ENCODE assay signal across 17 cellular contexts in the genomic region with DNA sequence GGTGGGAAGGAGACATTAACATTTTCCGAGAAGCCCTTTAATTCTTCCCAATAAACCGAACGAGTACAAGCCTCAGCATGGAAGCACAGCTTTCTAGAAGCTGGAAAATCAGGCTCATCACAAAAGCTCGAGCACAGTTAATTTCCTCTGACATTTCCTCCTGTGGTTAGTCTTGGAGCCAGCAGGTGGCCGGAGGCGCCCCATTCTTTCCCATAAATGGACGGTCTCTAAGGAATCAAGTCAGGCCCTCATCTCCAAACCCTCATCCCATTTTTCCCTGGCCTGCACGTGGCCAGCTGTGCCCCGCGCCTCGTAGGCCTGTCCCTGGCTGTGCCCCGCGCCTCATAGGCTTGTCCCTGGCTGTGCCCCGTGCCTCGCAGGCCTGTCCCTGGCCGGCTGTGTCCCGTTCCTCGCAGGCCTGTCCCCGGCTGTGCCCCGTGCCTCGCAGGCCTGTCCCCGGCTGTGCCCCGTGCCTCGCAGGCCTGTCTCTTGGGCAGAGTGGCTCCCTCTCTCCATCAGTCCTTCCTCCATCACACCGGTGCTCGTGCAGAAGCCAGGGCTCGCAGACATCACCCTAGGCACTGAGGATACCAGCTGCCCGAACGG. TPM values are rescaled to one million over a fixed set of nuclear protein-coding genes. Genes with fewer than 3 reads are reported as not detected.
DNase-seq lines count a peak whose midpoint lies in the region; ATAC-seq and TF ChIP-seq lines count a peak whose summit lies in the region.
"Had no signal": no experiment of that assay in that cellular context is flagged by ENCODE, and none has a peak within 500 bp of the region (broad histone marks: within the 10 kb centered on the region; RNA-seq: fewer than 3 reads in every experiment).

No MANE protein-coding gene starts in this region.

- CTCF ChIA-PET in Caco-2 (lab: Charles Lee) (interaction anchor here (0.9 to 2.9 kb wide), 6 partner anchors 9 to 105 kb away, joined by 4 to 25 read pairs (median 5); no protein-coding TSS in a partner anchor), PC-3 (lab: Charles Lee) (interaction anchor here (0.7 to 1.0 kb wide), 2 partner anchors 16 to 103 kb away, joined by 3 to 4 read pairs; no protein-coding TSS in a partner anchor)

- no peaks in the 10 kb centered on the region for H3K9me2 ChIP-seq in PC-3 (replicated peaks; ENCODE audit: low read length)

- H3K4me3 Mint-ChIP-seq in Caco-2 (ENCODE audit: unreplicated experiment) (no peak overlapping the region), osteocyte (ENCODE audit: unreplicated experiment) (no peak overlapping the region)
- H3K4me3 Mint-ChIP-seq: activated CD4-positive, alpha-beta T cell treated with anti-CD3 and anti-CD28 coated beads, Interleukin-2, amount 10 ng/mL, durations not matched to agents 24 days and 14 days; stimulated activated naive CD8-positive, alpha-beta T cell treated with anti-CD3 and anti-CD28 coated beads, Interleukin-15, Interleukin-2, amounts not matched to agents 100 ng/mL and 50 ng/mL, for 24 hours; T-cell had no signal

- H4K20me1 ChIP-seq in PC-3 (ENCODE audit: low read length), result no peaks in the 10 kb centered on the region

- no peak overlapping the region for H3K27ac Mint-ChIP-seq in Caco-2 (ENCODE audit: unreplicated experiment)
- H3K27ac Mint-ChIP-seq in osteocyte (ENCODE audit: unreplicated experiment), result no peak overlapping the region
- H3K27ac Mint-ChIP-seq: activated CD4-positive, alpha-beta T cell treated with anti-CD3 and anti-CD28 coated beads, Interleukin-2, amount 10 ng/mL, durations not matched to agents 24 days and 14 days; IgD-negative memory B cell; stimulated activated naive CD8-positive, alpha-beta T cell treated with anti-CD3 and anti-CD28 coated beads, Interleukin-15, Interleukin-2, amounts not matched to agents 100 ng/mL and 50 ng/mL, for 24 hours; T-cell had no signal

- H3K9me3 ChIP-seq in Caco-2, result no peaks in the 10 kb centered on the region
- H3K9me3 ChIP-seq in PC-3 (ENCODE audit: low read length), result no peaks in the 10 kb centered on the region
- H3K9me3 ChIP-seq in ascending aorta, result no peaks in the 10 kb centered on the region
- H3K9me3 ChIP-seq: breast epithelium, esophagus squamous epithelium, mucosa of descending colon had no signal

- BruUV-seq in Caco-2 (replicated peaks; lab: Mats Ljungman, UMichigan) (no TSS peak), PC-3 (replicated peaks; lab: Mats Ljungman, UMichigan) (no TSS peak)

- H3K27ac ChIP-seq in PC-3 (ENCODE audit: low read length) (no peak overlapping the region), ascending aorta (no peak overlapping the region)
- H3K27ac ChIP-seq: breast epithelium, esophagus squamous epithelium had no signal

- POLR2A ChIA-PET in Caco-2 (lab: Charles Lee) (no interaction called here), PC-3 (lab: Charles Lee; ENCODE audit: unreplicated experiment) (no interaction called here)

- H3K4me2 ChIP-seq in PC-3 (ENCODE audit: low read length), result no peak overlapping the region

- TF ChIP-seq CTCF in Caco-2 (IDR thresholded peaks at IDR 0.05; ENCODE audit: insufficient read depth in 1 of 2, low read depth in 1 of 2, low read length in 1 of 2, severe bottlenecking in 1 of 2, unreplicated experiment in 1 of 2) (peak; percentile 71 to 78), PC-3 (conservative IDR thresholded peaks at IDR 0.05; ENCODE audit: low read depth, low read length) (peak; percentile 40), choroid plexus epithelial cell (conservative IDR thresholded peaks at IDR 0.05; ENCODE audit: low read depth, low read length) (peak; percentile 46), osteocyte (IDR thresholded peaks at IDR 0.05) (peak; percentile 23), ascending aorta (IDR thresholded peaks at IDR 0.05) (no peak)

- no peak overlapping the region for H2AFZ ChIP-seq in PC-3 (ENCODE audit: low read length)

- H3K9me3 Mint-ChIP-seq in Caco-2 (ENCODE audit: unreplicated experiment) (no peaks in the 10 kb centered on the region), osteocyte (ENCODE audit: unreplicated experiment) (no peaks in the 10 kb centered on the region)
- H3K9me3 Mint-ChIP-seq: activated CD4-positive, alpha-beta T cell treated with anti-CD3 and anti-CD28 coated beads, Interleukin-2, amount 10 ng/mL, durations not matched to agents 24 days and 14 days; IgD-negative memory B cell; stimulated activated naive CD8-positive, alpha-beta T cell treated with anti-CD3 and anti-CD28 coated beads, Interleukin-15, Interleukin-2, amounts not matched to agents 100 ng/mL and 50 ng/mL, for 24 hours; T-cell had no signal

- ATAC-seq in PC-3 (0 out of 2 replicates have a peak, but pooled peaks have one; percentile 5), HG03280 (IDR thresholded peaks at IDR 0.05; ENCODE audit: unreplicated experiment) (no peak), GM19324 (IDR thresholded peaks at IDR 0.05; ENCODE audit: low FRiP score, unreplicated experiment) (no peak)
- ATAC-seq: mucosa of descending colon, T-cell had no signal

- H3K36me3 ChIP-seq in Caco-2 (ENCODE audit: control insufficient read depth, insufficient read depth, low read length) (no peaks in the 10 kb centered on the region), PC-3 (ENCODE audit: low read depth, low read length) (no peaks in the 10 kb centered on the region), ascending aorta (no peaks in the 10 kb centered on the region)
- H3K36me3 ChIP-seq: breast epithelium, esophagus squamous epithelium had no signal

- H3K27me3 ChIP-seq in Caco-2 (replicated peaks; ENCODE audit: control insufficient read depth, insufficient read depth, low read length) (no peaks in the 10 kb centered on the region; the same call in 1 of the 2 replicates), PC-3 (ENCODE audit: low read length) (no peaks in the 10 kb centered on the region), ascending aorta (peaks cover 8% of the 10 kb centered on the region)

- H3K36me3 Mint-ChIP-seq in Caco-2 (ENCODE audit: insufficient read depth, unreplicated experiment) (no peaks in the 10 kb centered on the region), osteocyte (ENCODE audit: unreplicated experiment) (no peaks in the 10 kb centered on the region)
- H3K36me3 Mint-ChIP-seq: T-cell had no signal

- no peaks in the 10 kb centered on the region for H3K79me2 ChIP-seq in PC-3 (ENCODE audit: low read length)

- no peak overlapping the region for H3K9ac ChIP-seq in PC-3 (ENCODE audit: low read length)

- DNase-seq in Caco-2 (peak in 1 of 2 experiments; percentile 46), PC-3 (no peak), choroid plexus epithelial cell (ENCODE audit: low read depth) (peak; percentile 39), osteocyte (ENCODE audit: extremely low spot score, unreplicated experiment) (no peak), ascending aorta (ENCODE audit: low spot score in 2 of 2) (no peak), NCI-H446 (lab: John Stamatoyannopoulos, UW) (no peak)
- DNase-seq: activated CD4-positive, alpha-beta T cell treated with anti-CD3 and anti-CD28 coated beads, Interleukin-2, amount 10 ng/mL, durations not matched to agents 24 days and 14 days; esophagus squamous epithelium; mucosa of descending colon; NCI-H1694; T-cell had no signal

- peaks cover 14% of the 10 kb centered on the region for H3K27me3 Mint-ChIP-seq in Caco-2 (ENCODE audit: insufficient read depth, unreplicated experiment)
- peaks cover 11% of the 10 kb centered on the region for H3K27me3 Mint-ChIP-seq in osteocyte (ENCODE audit: unreplicated experiment)

- H3K4me1 ChIP-seq in Caco-2, result peaks cover 10% of the 10 kb centered on the region
- peaks cover 13% of the 10 kb centered on the region for H3K4me1 ChIP-seq in PC-3 (ENCODE audit: insufficient read depth, low read length)
- no peaks in the 10 kb centered on the region for H3K4me1 ChIP-seq in ascending aorta
- H3K4me1 ChIP-seq: breast epithelium had no signal

- peaks cover 9% of the 10 kb centered on the region for H3K4me1 Mint-ChIP-seq in Caco-2 (ENCODE audit: low read depth, unreplicated experiment)
- peaks cover 21% of the 10 kb centered on the region for H3K4me1 Mint-ChIP-seq in osteocyte (ENCODE audit: unreplicated experiment)

- H3K4me3 ChIP-seq in Caco-2 (ENCODE audit: low read depth, low read length) (no peak overlapping the region), PC-3 (ENCODE audit: low read length) (no peak overlapping the region), choroid plexus epithelial cell (ENCODE audit: low read depth, low read length) (no peak overlapping the region), ascending aorta (no peak overlapping the region)
- H3K4me3 ChIP-seq: breast epithelium, esophagus squamous epithelium, mucosa of descending colon had no signal

- H3F3A ChIP-seq in PC-3 (ENCODE audit: low read length, unreplicated experiment), result no peaks in the 10 kb centered on the region

- intact Hi-C loops in Caco-2 (cut with micrococcal nuclease; ENCODE audit: unreplicated experiment), result loop anchor here (1.0 to 5.0 kb wide), 2 partner anchors 102 to 118 kb away; no protein-coding TSS in a partner anchor
- intact Hi-C loops in PC-3 (cut with micrococcal nuclease), result loop anchor here (5.0 kb wide), 1 partner anchor 103 kb away; no protein-coding TSS in a partner anchor
- intact Hi-C loops in ascending aorta (cut with DNase I), result no loop called here

RNA-seq across cellular contexts. Expression of gene NTSR1, which starts 19.7 kb away (rescaled TPM):
- 0.14 and 0.16 TPM in 2 replicates for total RNA-seq in Caco-2 (2022)
- 7.8 and 10.6 TPM in 2 replicates for total RNA-seq in PC-3 (2014; rRNA removed)
- 0.11 and 0.16 TPM in 2 replicates for total RNA-seq in osteocyte
- total RNA-seq in ascending aorta, result not detected
- total RNA-seq: activated CD4-positive, alpha-beta T cell treated with anti-CD3 and anti-CD28 coated beads, Interleukin-2, amount 10 ng/mL, durations not matched to agents 24 days and 14 days; renal cortical epithelial cell had no signal

RNA-seq across cellular contexts. Expression of gene SLCO4A1, which starts 46.7 kb away (rescaled TPM):
- total RNA-seq in Caco-2 (2022) (18.7 and 23.6 TPM in 2 replicates), PC-3 (2014; rRNA removed) (161 and 162 TPM in 2 replicates), osteocyte (1.2 and 1.5 TPM in 2 replicates), ascending aorta (160 TPM)

Comparison
In these comparisons a context has a peak if more than half of its experiments do, and no peak if none do; other contexts are left out.
1. CTCF ChIP-seq: peak in Caco-2 (2 of 2), PC-3 (single experiment), choroid plexus epithelial cell (single experiment) and osteocyte (single experiment); none in ascending aorta (0 of 3).